17 cellular contexts compared by ENCODE assay signal in genomic region chr2:64634338-64635267, GRCh38. TPM values are rescaled to one million over a fixed set of nuclear protein-coding genes. Genes with fewer than 3 reads are reported as not detected.
DNase-seq lines count a peak whose midpoint lies in the region; ATAC-seq and TF ChIP-seq lines count a peak whose summit lies in the region.
"Had no signal": no experiment of that assay in that cellular context is flagged by ENCODE, and none has a peak within 500 bp of the region (broad histone marks: within the 10 kb centered on the region; RNA-seq: fewer than 3 reads in every experiment).

No MANE protein-coding gene starts in this region.

- H3K9me3 ChIP-seq in mucosa of descending colon = no peaks in the 10 kb centered on the region
- H3K9me3 ChIP-seq: lower lobe of right lung, MG63 had no signal

- DNase-seq in GM03348 (ENCODE audit: low spot score) = peak; percentile 40
- peak; percentile 86 for DNase-seq in MV-4-11 (lab: John Stamatoyannopoulos, UW)
- DNase-seq in choroid plexus epithelial cell (ENCODE audit: low read depth) = peak; percentile 66
- DNase-seq in mucosa of descending colon = no peak
- DNase-seq in NCI-H187 (lab: John Stamatoyannopoulos, UW) = no peak
- DNase-seq in stimulated activated CD4-positive, alpha-beta T cell treated with anti-CD3 and anti-CD28 coated beads, Interleukin-2, amount 100 ng/mL, for 24 hours = no peak
- DNase-seq in SHP77 treated with DMSO at 0.1 percent for 48 hours (lab: John Stamatoyannopoulos, UW) = no peak
- no peak for DNase-seq in posterior vena cava (ENCODE audit: low spot score)
- DNase-seq: activated naive CD4-positive, alpha-beta T cell treated with Interleukin-2 at 50 U/mL for 16 hours; CD4-positive, alpha-beta T cell; hippocampal formation; lower lobe of right lung; MG63; NCI-H345; substantia nigra; T1000 had no signal

- peak; percentile 22 for ATAC-seq in mucosa of descending colon
- ATAC-seq: lower lobe of right lung had no signal

- intact Hi-C loops in mucosa of descending colon (cut with DNase I, micrococcal nuclease) (no loop called here), posterior vena cava (cut with DNase I) (no loop called here)

- TF ChIP-seq CTCF in choroid plexus epithelial cell (conservative IDR thresholded peaks at IDR 0.05; ENCODE audit: low read depth, low read length) (no peak), mucosa of descending colon (IDR thresholded peaks at IDR 0.05) (no peak)

- H3K4me1 ChIP-seq in mucosa of descending colon (ENCODE audit: low read depth) = peaks cover 9% of the 10 kb centered on the region

- no peaks in the 10 kb centered on the region for H3K36me3 ChIP-seq in mucosa of descending colon (ENCODE audit: low read depth)

- no peak overlapping the region for H3K4me3 ChIP-seq in choroid plexus epithelial cell (ENCODE audit: low read depth, low read length)
- no peak overlapping the region for H3K4me3 ChIP-seq in mucosa of descending colon
- H3K4me3 ChIP-seq: cardiac muscle cell, lower lobe of right lung, MG63 had no signal

RNA-seq across cellular contexts. Expression of gene SERTAD2, which starts 19.1 kb away (rescaled TPM):
- total RNA-seq in mucosa of descending colon (10 to 100 TPM; 17.3 to 20.6 (median 20.6) TPM), posterior vena cava (10 to 100 TPM; 17.3 to 21.8 TPM)

Comparison
In these comparisons a context has a peak if more than half of its experiments do, and no peak if none do; other contexts are left out.
1. DNase-seq: peak in GM03348 (single experiment), MV-4-11 (single experiment) and choroid plexus epithelial cell (single experiment); none in mucosa of descending colon (0 of 3), NCI-H187 (0 of 2), stimulated activated CD4-positive, alpha-beta T cell treated with anti-CD3 and anti-CD28 coated beads, Interleukin-2, amount 100 ng/mL, for 24 hours (0 of 2), SHP77 treated with DMSO at 0.1 percent for 48 hours (single experiment) and posterior vena cava (single experiment).